3 cellular contexts compared by ENCODE assay signal in genomic region chr1:153578490-153578889, GRCh38.
TF ChIP-seq lines count a peak whose summit lies in the region.

No MANE protein-coding gene starts in this region.

TF ChIP-seq in A549, 52 proteins besides CTCF, POLR2A, EP300 and RAD21:
- no peak for TF ChIP-seq JUN (IDR thresholded peaks at IDR 0.05)
- TF ChIP-seq FOSB (CRISPR knock-in tag; IDR thresholded peaks at IDR 0.05), result no peak
- no peak for TF ChIP-seq RARB (CRISPR knock-in tag; IDR thresholded peaks at IDR 0.05)
- no peak for TF ChIP-seq HOXA7 (CRISPR knock-in tag; IDR thresholded peaks at IDR 0.05)

TF ChIP-seq in GM23338, 12 proteins besides CTCF, POLR2A, EP300 and RAD21:
- TF ChIP-seq STAT1 (IDR thresholded peaks at IDR 0.05; ENCODE audit: unreplicated experiment) (no peak), EZH2 (IDR thresholded peaks at IDR 0.05; ENCODE audit: low read depth, unreplicated experiment) (no peak), REST (IDR thresholded peaks at IDR 0.05; ENCODE audit: unreplicated experiment) (no peak), CREB1 (CRISPR knock-in tag; IDR thresholded peaks at IDR 0.05; ENCODE audit: low read depth) (no peak), ZNF114 (CRISPR knock-in tag; IDR thresholded peaks at IDR 0.05) (no peak), NANOG (IDR thresholded peaks at IDR 0.05; ENCODE audit: borderline replicate concordance) (no peak), ZNF331 (CRISPR knock-in tag; IDR thresholded peaks at IDR 0.05; ENCODE audit: low read depth) (no peak), EZH2phosphoT487 (IDR thresholded peaks at IDR 0.05; ENCODE audit: unreplicated experiment) (no peak), POLR2AphosphoS5 (IDR thresholded peaks at IDR 0.05; ENCODE audit: low read depth) (no peak), ETS1 (IDR thresholded peaks at IDR 0.05) (no peak), ZNF462 (CRISPR knock-in tag; IDR thresholded peaks at IDR 0.05) (no peak)

TF ChIP-seq in SK-N-SH, 30 proteins besides CTCF, POLR2A, EP300 and RAD21:
- TF ChIP-seq SIN3A (IDR thresholded peaks at IDR 0.05; ENCODE audit: borderline replicate concordance, low read depth, low read length), result no peak
- no peak for TF ChIP-seq YY1 (IDR thresholded peaks at IDR 0.05; ENCODE audit: low read depth)
- TF ChIP-seq RCOR1 (IDR thresholded peaks at IDR 0.05; ENCODE audit: low read length), result no peak
- no peak for TF ChIP-seq NRF1 (IDR thresholded peaks at IDR 0.05; ENCODE audit: low read depth, low read length)
- TF ChIP-seq JUND (IDR thresholded peaks at IDR 0.05), result peak; percentile 53
- peak; percentile 27; the same call in 1 of the 2 replicates for TF ChIP-seq TCF12 (IDR thresholded peaks at IDR 0.05)
- no peak for TF ChIP-seq NFIC (IDR thresholded peaks at IDR 0.05; ENCODE audit: borderline replicate concordance)
- no peak for TF ChIP-seq IRF3 (IDR thresholded peaks at IDR 0.05; ENCODE audit: low read depth, low read length)
- no peak for TF ChIP-seq EZH2phosphoT487 (IDR thresholded peaks at IDR 0.05; ENCODE audit: borderline replicate concordance, low read depth)
- no peak for TF ChIP-seq ELF1 (IDR thresholded peaks at IDR 0.05)
- TF ChIP-seq GATA2 (CRISPR knock-in tag; IDR thresholded peaks at IDR 0.05), result no peak
- no peak for TF ChIP-seq FOXJ3 (CRISPR knock-in tag; IDR thresholded peaks at IDR 0.05)
- TF ChIP-seq PBX3 (IDR thresholded peaks at IDR 0.05), result peak; percentile 69
- no peak for TF ChIP-seq TEAD4 (IDR thresholded peaks at IDR 0.05; ENCODE audit: borderline replicate concordance, insufficient read depth)
- no peak for TF ChIP-seq REST (IDR thresholded peaks at IDR 0.05; ENCODE audit: low read depth, low read length)
- no peak for TF ChIP-seq TAF1 (IDR thresholded peaks at IDR 0.05; ENCODE audit: borderline replicate concordance, low read depth, low read length)
- no peak for TF ChIP-seq CHD2 (IDR thresholded peaks at IDR 0.05; ENCODE audit: low read length, partially characterized antibody)
- TF ChIP-seq MEF2A (IDR thresholded peaks at IDR 0.05; ENCODE audit: borderline replicate concordance, low read depth), result no peak
- TF ChIP-seq MXI1 (IDR thresholded peaks at IDR 0.05; ENCODE audit: low read depth, low read length), result no peak
- TF ChIP-seq USF2 (IDR thresholded peaks at IDR 0.05; ENCODE audit: borderline replicate concordance, low read depth, low read length), result no peak
- TF ChIP-seq MAX (IDR thresholded peaks at IDR 0.05; ENCODE audit: low read depth), result no peak
- TF ChIP-seq FOXM1 (IDR thresholded peaks at IDR 0.05; ENCODE audit: low read depth), result no peak
- TF ChIP-seq RFX5 (IDR thresholded peaks at IDR 0.05; ENCODE audit: low read length), result no peak
- no peak for TF ChIP-seq SMC3 (IDR thresholded peaks at IDR 0.05; ENCODE audit: low read depth, low read length)
- TF ChIP-seq POLR2AphosphoS5 (IDR thresholded peaks at IDR 0.05; ENCODE audit: low read depth, low read length), result no peak
- 0 out of 2 replicates have a peak, but pooled peaks have one; percentile 9 for TF ChIP-seq RXRA (IDR thresholded peaks at IDR 0.05; ENCODE audit: borderline replicate concordance, low read depth)
- no peak for TF ChIP-seq GABPA (IDR thresholded peaks at IDR 0.05; ENCODE audit: low read depth)
- TF ChIP-seq ZBTB33 (IDR thresholded peaks at IDR 0.05; ENCODE audit: borderline replicate concordance, low read depth), result no peak
- TF ChIP-seq USF1 (IDR thresholded peaks at IDR 0.05; ENCODE audit: borderline replicate concordance, low read depth), result no peak
- no peak for TF ChIP-seq FOSL2 (IDR thresholded peaks at IDR 0.05; ENCODE audit: borderline replicate concordance, low read depth)
